Comparison of ENCODE assay signal across 18 cellular contexts in genomic region chr18:76567835-76568445, GRCh38.
DNase-seq lines count a peak whose midpoint lies in the region; ATAC-seq, FAIRE-seq and TF ChIP-seq lines count a peak whose summit lies in the region.
"Had no signal": no experiment of that assay in that cellular context is flagged by ENCODE, and none has a peak within 500 bp of the region (broad histone marks: within the 10 kb centered on the region; RNA-seq: fewer than 3 reads in every experiment).

No MANE protein-coding gene starts in this region.

- H3K27ac ChIP-seq in right lobe of liver: no peak overlapping the region
- no peak overlapping the region for H3K27ac ChIP-seq in HepG2 (ENCODE audit: extremely low read length, insufficient read depth, low read length)
- H3K27ac ChIP-seq in neuronal stem cell (replicated peaks; ENCODE audit: low read length): no peak overlapping the region
- no peak overlapping the region for H3K27ac ChIP-seq in upper lobe of right lung
- H3K27ac ChIP-seq in SK-N-SH (ENCODE audit: low read depth in 2 of 2, low read length in 1 of 2): no peak overlapping the region

- peak overlapping the region; percentile 59 for H3K27ac Mint-ChIP-seq in dendritic cell treated with granulocyte-macrophage colony-stimulating factor and Interleukin-4, amounts not matched to agents 40 ng/mL and 50 ng/mL, for 4 days
- H3K27ac Mint-ChIP-seq in natural killer cell: no peak overlapping the region
- H3K27ac Mint-ChIP-seq: CD4-positive, alpha-beta T cell had no signal

- peak overlapping the region; percentile 75 for H3K18ac ChIP-seq in neuronal stem cell (ENCODE audit: low read length)

- no peaks in the 10 kb centered on the region for H3K9me2 ChIP-seq in SK-N-SH

- H3K36me3 Mint-ChIP-seq in dendritic cell treated with granulocyte-macrophage colony-stimulating factor and Interleukin-4, amounts not matched to agents 40 ng/mL and 50 ng/mL, for 4 days (ENCODE audit: low read depth): no peaks in the 10 kb centered on the region
- no peaks in the 10 kb centered on the region for H3K36me3 Mint-ChIP-seq in natural killer cell

- H3K9me3 Mint-ChIP-seq in dendritic cell treated with granulocyte-macrophage colony-stimulating factor and Interleukin-4, amounts not matched to agents 40 ng/mL and 50 ng/mL, for 4 days: no peaks in the 10 kb centered on the region
- H3K9me3 Mint-ChIP-seq in natural killer cell: no peaks in the 10 kb centered on the region
- H3K9me3 Mint-ChIP-seq: CD4-positive, alpha-beta T cell had no signal

- TF ChIP-seq POLR2A in right lobe of liver (IDR thresholded peaks at IDR 0.05) (no peak), HepG2 (IDR thresholded peaks at IDR 0.05; ENCODE audit: insufficient read depth in 1 of 2, low read depth in 2 of 2, low read length in 2 of 2) (no peak)

- TF ChIP-seq CTCF in right lobe of liver (IDR thresholded peaks at IDR 0.05): no peak
- no peak for TF ChIP-seq CTCF in HepG2 (CRISPR knock-in tag; IDR thresholded peaks at IDR 0.05)
- TF ChIP-seq CTCF in upper lobe of right lung (IDR thresholded peaks at IDR 0.05): no peak
- TF ChIP-seq CTCF in natural killer cell (IDR thresholded peaks at IDR 0.05): no peak
- no peak for TF ChIP-seq CTCF in SK-N-SH (IDR thresholded peaks at IDR 0.05)

- FAIRE-seq in HepG2 (lab: Jason Lieb, UNC): no peak
- FAIRE-seq: G401.6, GM12891, H1 had no signal

- TF ChIP-seq EP300 in HepG2 (IDR thresholded peaks at IDR 0.05; ENCODE audit: low read depth in 2 of 2, low read length in 2 of 2) (no peak), HepG2 (CRISPR knock-in tag; IDR thresholded peaks at IDR 0.05; ENCODE audit: borderline replicate concordance) (no peak), SK-N-SH (IDR thresholded peaks at IDR 0.05; ENCODE audit: borderline replicate concordance in 1 of 2, low read depth in 1 of 2, low read length in 1 of 2) (no peak)

- no peak overlapping the region for H2BK5ac ChIP-seq in neuronal stem cell (ENCODE audit: low read length)

- H2AFZ ChIP-seq in HepG2 (ENCODE audit: low read length): no peak overlapping the region
- no peak overlapping the region for H2AFZ ChIP-seq in neuronal stem cell (ENCODE audit: low read length)
- no peak overlapping the region for H2AFZ ChIP-seq in SK-N-SH (ENCODE audit: low read depth)

- H2BK12ac ChIP-seq in neuronal stem cell (ENCODE audit: low read length): peak overlapping the region; percentile 76

- H2AK5ac ChIP-seq in neuronal stem cell (ENCODE audit: low read depth, low read length): peak overlapping the region; percentile 54

- H4K8ac ChIP-seq in neuronal stem cell (ENCODE audit: low read depth, low read length): peak overlapping the region; percentile 44

- H3K79me2 ChIP-seq in HepG2 (ENCODE audit: insufficient read depth, low read length) (no peaks in the 10 kb centered on the region), SK-N-SH (ENCODE audit: insufficient read depth) (no peaks in the 10 kb centered on the region)

- H3K23ac ChIP-seq in neuronal stem cell (ENCODE audit: low read depth, low read length, poor library complexity): peak overlapping the region; percentile 6

- H3K79me1 ChIP-seq in neuronal stem cell (ENCODE audit: low read depth, low read length): no peaks in the 10 kb centered on the region

- H2BK120ac ChIP-seq in neuronal stem cell (ENCODE audit: low read depth, low read length): peak overlapping the region; percentile 38

- no peak for DNase-seq in right lobe of liver
- no peak for DNase-seq in HepG2 (ENCODE audit: low spot score)
- DNase-seq in neuronal stem cell (ENCODE audit: low spot score): no peak
- no peak for DNase-seq in posterior cingulate gyrus
- DNase-seq in upper lobe of right lung: no peak
- DNase-seq in natural killer cell: no peak
- DNase-seq in SK-N-SH: no peak
- DNase-seq: 8988T; CD4-positive, alpha-beta T cell; DMS153; DMS79 treated with DMSO at 0.1 percent for 48 hours; EL had no signal

- POLR2A ChIA-PET in HepG2 (lab: Yijun Ruan, JAX) (no interaction called here), SK-N-SH (lab: Yijun Ruan, JAX) (no interaction called here)

- H3K27me3 Mint-ChIP-seq in dendritic cell treated with granulocyte-macrophage colony-stimulating factor and Interleukin-4, amounts not matched to agents 40 ng/mL and 50 ng/mL, for 4 days: no peaks in the 10 kb centered on the region
- H3K27me3 Mint-ChIP-seq in natural killer cell (ENCODE audit: low read depth in 2 of 2): peaks cover 10 to 15% of the 10 kb centered on the region in 2 donors

- H3K4ac ChIP-seq in neuronal stem cell (ENCODE audit: low read length): no peak overlapping the region

- no peak overlapping the region for H3K4me3 Mint-ChIP-seq in dendritic cell treated with granulocyte-macrophage colony-stimulating factor and Interleukin-4, amounts not matched to agents 40 ng/mL and 50 ng/mL, for 4 days
- no peak overlapping the region for H3K4me3 Mint-ChIP-seq in natural killer cell
- H3K4me3 Mint-ChIP-seq: CD4-positive, alpha-beta T cell had no signal

- peak overlapping the region; percentile 61 for H2BK15ac ChIP-seq in neuronal stem cell (ENCODE audit: low read length)

- no TSS peak for BruUV-seq in HepG2 (replicated peaks; lab: Mats Ljungman, UMichigan)

- 60% methylated on average over 1 of the region's 13 CpGs for WGBS in right lobe of liver (ENCODE audit: insufficient coverage, low coverage, low lambda C conversion rate, missing lambda C conversion rate)
- WGBS in HepG2 (ENCODE audit: low lambda C conversion rate): 26% methylated on average over 6 of the region's 13 CpGs
- no CpG with 5 or more reads among the region's 13 CpGs for WGBS in neuronal stem cell (ENCODE audit: extremely low coverage in 2 of 2, insufficient read length in 2 of 2, insufficient replicate concordance in 1 of 2), 2 donors
- 51% methylated on average over 12 of the region's 13 CpGs for WGBS in SK-N-SH (ENCODE audit: low lambda C conversion rate)

- H3F3A ChIP-seq in SK-N-SH (replicated peaks; ENCODE audit: insufficient read depth): no peaks in the 10 kb centered on the region

- no peaks in the 10 kb centered on the region for H3K27me3 ChIP-seq in right lobe of liver
- H3K27me3 ChIP-seq in HepG2 (ENCODE audit: control insufficient read depth in 1 of 2, insufficient read depth in 2 of 2, low read length in 2 of 2): peaks cover 0 to 5% of the 10 kb centered on the region in 2 experiments; a peak in 3 of 5 replicates
- H3K27me3 ChIP-seq in neuronal stem cell (ENCODE audit: control insufficient read depth in 3 of 3, insufficient read depth in 3 of 3, low read depth in 1 of 3, low read length in 3 of 3): no peaks in the 10 kb centered on the region
- H3K27me3 ChIP-seq in upper lobe of right lung: no peaks in the 10 kb centered on the region
- H3K27me3 ChIP-seq in SK-N-SH (ENCODE audit: insufficient read depth): no peaks in the 10 kb centered on the region
- H3K27me3 ChIP-seq: BLaER1 treated with 17β-estradiol and CSF1 and Interleukin-3, amounts not matched to agents 10 nM and 100 nM had no signal

- no peaks in the 10 kb centered on the region for H3K9me3 ChIP-seq in right lobe of liver
- H3K9me3 ChIP-seq in HepG2 (ENCODE audit: low read length): no peaks in the 10 kb centered on the region
- H3K9me3 ChIP-seq in neuronal stem cell (replicated peaks in 1 of 2; ENCODE audit: control insufficient read depth in 2 of 2, insufficient read depth in 1 of 2, low read depth in 1 of 2, low read length in 2 of 2): peaks cover 0 to 3% of the 10 kb centered on the region in 2 donors
- no peaks in the 10 kb centered on the region for H3K9me3 ChIP-seq in upper lobe of right lung
- H3K9me3 ChIP-seq in SK-N-SH: no peaks in the 10 kb centered on the region
- H3K9me3 ChIP-seq: HAP-1 had no signal

- in situ Hi-C loops in HepG2 (cut with HindIII; ENCODE audit: extremely low pct_ligation_motif_present, low pct_unique_long_range_greater_than_20kb): no loop called here

- H4K20me1 ChIP-seq in HepG2 (ENCODE audit: insufficient read depth, low read length): no peaks in the 10 kb centered on the region
- H4K20me1 ChIP-seq in SK-N-SH (ENCODE audit: insufficient read depth): no peaks in the 10 kb centered on the region
- H4K20me1 ChIP-seq: BLaER1 treated with 17β-estradiol and CSF1 and Interleukin-3, amounts not matched to agents 10 nM and 100 nM had no signal

- TF ChIP-seq RAD21 in HepG2 (CRISPR knock-in tag; IDR thresholded peaks at IDR 0.05): no peak
- no peak for TF ChIP-seq RAD21 in SK-N-SH (IDR thresholded peaks at IDR 0.05; ENCODE audit: low read length)

- ATAC-seq in right lobe of liver: peak in 3 of 4 donors; percentile 38 to 59 (median 43)
- no peak for ATAC-seq in HepG2
- no peak for ATAC-seq in upper lobe of right lung
- ATAC-seq in natural killer cell: no peak

- H3K9ac ChIP-seq in HepG2 (ENCODE audit: insufficient read depth, low read depth, low read length): no peak overlapping the region
- H3K9ac ChIP-seq in neuronal stem cell (ENCODE audit: low read depth, low read length, poor library complexity): no peak overlapping the region
- H3K9ac ChIP-seq in SK-N-SH: no peak overlapping the region
- H3K9ac ChIP-seq: BLaER1 treated with 17β-estradiol and CSF1 and Interleukin-3, amounts not matched to agents 10 nM and 100 nM had no signal

- H3K14ac ChIP-seq in neuronal stem cell (ENCODE audit: low read length): no peak overlapping the region

- H3K4me1 ChIP-seq in right lobe of liver: peaks cover 0 to 7% (median under 1%) of the 10 kb centered on the region in 4 donors
- H3K4me1 ChIP-seq in HepG2 (ENCODE audit: insufficient read depth, low read length): peaks cover 28% of the 10 kb centered on the region
- H3K4me1 ChIP-seq in neuronal stem cell (ENCODE audit: control insufficient read depth in 2 of 2, insufficient read depth in 1 of 2, low read depth in 1 of 2, low read length in 2 of 2): peaks cover 2 to 7% of the 10 kb centered on the region in 2 donors
- peaks cover 6% of the 10 kb centered on the region for H3K4me1 ChIP-seq in upper lobe of right lung
- no peaks in the 10 kb centered on the region; a peak in 1 of 4 replicates for H3K4me1 ChIP-seq in SK-N-SH (ENCODE audit: control insufficient read depth in 1 of 2, insufficient read depth in 2 of 2, low read depth in 1 of 2, low read length in 1 of 2)

- no peak overlapping the region for H4K91ac ChIP-seq in neuronal stem cell (ENCODE audit: low read depth, low read length, poor library complexity)

- peaks cover 79% of the 10 kb centered on the region for H3K4me1 Mint-ChIP-seq in dendritic cell treated with granulocyte-macrophage colony-stimulating factor and Interleukin-4, amounts not matched to agents 40 ng/mL and 50 ng/mL, for 4 days (ENCODE audit: low read depth)
- peaks cover 9 to 13% of the 10 kb centered on the region in 2 donors for H3K4me1 Mint-ChIP-seq in natural killer cell

- intact Hi-C loops in right lobe of liver (cut with DNase I): no loop called here
- intact Hi-C loops in HepG2 (cut with micrococcal nuclease; ENCODE audit: unreplicated experiment): no loop called here
- intact Hi-C loops in dendritic cell treated with granulocyte-macrophage colony-stimulating factor and Interleukin-4, amounts not matched to agents 40 ng/mL and 50 ng/mL, for 4 days (cut with micrococcal nuclease): loop anchor here (5.0 kb wide), 1 partner anchor 81 kb away; no protein-coding TSS in a partner anchor
- intact Hi-C loops in posterior cingulate gyrus (cut with DNase I): no loop called here
- intact Hi-C loops in upper lobe of right lung (cut with DNase I): no loop called here
- intact Hi-C loops in natural killer cell (cut with micrococcal nuclease): loop anchor here (10.0 kb wide), 1 partner anchor 717 kb away; no protein-coding TSS in a partner anchor

- H3K4me3 ChIP-seq in right lobe of liver (no peak overlapping the region), HepG2 (replicated peaks in 1 of 3; ENCODE audit: insufficient read depth in 1 of 3, low read depth in 2 of 3, low read length in 3 of 3) (no peak overlapping the region), neuronal stem cell (ENCODE audit: low read length in 2 of 2) (peak overlapping the region in 1 of 2 donors; percentile 48), upper lobe of right lung (no peak overlapping the region), SK-N-SH (ENCODE audit: low read depth in 2 of 2, low read length in 1 of 2) (no peak overlapping the region)
- H3K4me3 ChIP-seq: BLaER1 treated with 17β-estradiol and CSF1 and Interleukin-3, amounts not matched to agents 10 nM and 100 nM; HAP-1 had no signal

- CTCF ChIA-PET in HepG2 (lab: Yijun Ruan, JAX; ENCODE audit: low intra/inter-chr PET ratio, low total read pairs): no interaction called here
- CTCF ChIA-PET in SK-N-SH (lab: Yijun Ruan, JAX): no interaction called here

- H3K4me2 ChIP-seq in HepG2 (ENCODE audit: low read depth, low read length) (no peak overlapping the region), neuronal stem cell (ENCODE audit: insufficient read depth, low read length, poor library complexity, severe bottlenecking) (no peak overlapping the region), SK-N-SH (no peak overlapping the region)

- H3K36me3 ChIP-seq in right lobe of liver: no peaks in the 10 kb centered on the region
- no peaks in the 10 kb centered on the region for H3K36me3 ChIP-seq in HepG2 (replicated peaks in 1 of 2; ENCODE audit: control insufficient read depth in 1 of 2, insufficient read depth in 2 of 2, low read length in 2 of 2)
- H3K36me3 ChIP-seq in neuronal stem cell (replicated peaks in 1 of 2; ENCODE audit: control insufficient read depth in 2 of 2, insufficient read depth in 2 of 2, low read length in 2 of 2): no peaks in the 10 kb centered on the region
- H3K36me3 ChIP-seq in upper lobe of right lung: no peaks in the 10 kb centered on the region
- H3K36me3 ChIP-seq in SK-N-SH (replicated peaks in 1 of 2; ENCODE audit: control insufficient read depth in 1 of 2, insufficient read depth in 2 of 2, low read length in 1 of 2): no peaks in the 10 kb centered on the region
- H3K36me3 ChIP-seq: BLaER1 treated with 17β-estradiol and CSF1 and Interleukin-3, amounts not matched to agents 10 nM and 100 nM; HAP-1 had no signal

Comparison
In these comparisons a context has a peak if more than half of its experiments do, and no peak if none do; other contexts are left out.
1. ATAC-seq: peak in right lobe of liver (3 of 4); none in HepG2 (single experiment), upper lobe of right lung (single experiment) and natural killer cell (0 of 3).
2. intact Hi-C loops: an anchor here in dendritic cell treated with granulocyte-macrophage colony-stimulating factor and Interleukin-4, amounts not matched to agents 40 ng/mL and 50 ng/mL, for 4 days (5.0 kb wide) and natural killer cell (10.0 kb wide); none called in right lobe of liver, HepG2, posterior cingulate gyrus and upper lobe of right lung.